2 cellular contexts compared by ENCODE assay signal in the genomic region with DNA sequence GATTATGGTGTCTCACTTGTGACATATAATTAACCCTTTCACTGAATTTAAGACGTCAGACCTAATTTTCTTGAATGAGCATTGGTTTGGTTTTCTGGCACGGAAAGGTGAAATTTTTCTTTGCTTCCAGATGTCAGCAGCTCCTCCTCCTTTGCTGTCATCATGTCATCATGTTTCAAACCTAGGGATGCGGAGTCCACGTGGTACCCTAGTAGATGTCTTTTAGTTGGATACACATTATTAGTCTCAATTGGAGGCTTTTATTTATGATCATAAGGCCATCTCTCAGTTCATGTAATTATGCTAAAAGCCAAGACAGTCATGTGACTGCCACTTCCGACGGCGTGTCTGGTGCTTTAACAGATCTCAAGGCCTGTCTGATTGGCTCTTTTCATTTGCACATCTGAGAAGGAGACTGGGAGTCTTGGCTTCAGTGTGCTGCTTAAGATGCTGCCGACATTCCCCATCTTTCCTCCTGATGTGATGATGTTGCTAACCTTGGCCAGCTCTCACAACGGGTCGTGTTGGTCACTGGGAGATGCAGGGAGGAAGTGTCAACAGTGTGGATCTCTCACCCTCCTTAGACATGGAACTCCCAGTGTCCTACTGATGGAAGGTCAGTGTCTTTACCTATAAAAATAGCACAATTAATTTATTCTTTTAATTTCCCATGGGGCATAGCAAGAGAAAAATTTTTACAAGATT.
TF ChIP-seq lines count a peak whose summit lies in the region.

No MANE protein-coding gene starts in this region.

TF ChIP-seq in HepG2, 621 proteins besides CTCF, POLR2A, EP300 and RAD21:
- 0 out of 2 replicates have a peak, but pooled peaks have one; percentile 8 for TF ChIP-seq CREB1 (IDR thresholded peaks at IDR 0.05)
- no peak for TF ChIP-seq CREB1 (CRISPR knock-in tag; IDR thresholded peaks at IDR 0.05)
- TF ChIP-seq ZNF749 (CRISPR knock-in tag; IDR thresholded peaks at IDR 0.05; ENCODE audit: borderline replicate concordance): no peak

TF ChIP-seq in K562, 482 proteins besides CTCF, POLR2A, EP300 and RAD21:
- peak; percentile 38 for TF ChIP-seq TFE3 (CRISPR knock-in tag; IDR thresholded peaks at IDR 0.05)
- no peak for TF ChIP-seq PCBP2 (IDR thresholded peaks at IDR 0.05; ENCODE audit: low read depth, low read length, poor library complexity, severe bottlenecking)
TF ChIP-seq in K562: peak in this region for 1.
